Comparison of ENCODE assay signal across 4 cellular contexts in genomic region chr2:134694411-134694810, GRCh38. TPM values are rescaled to one million over a fixed set of nuclear protein-coding genes. Genes with fewer than 3 reads are reported as not detected.
"Had no signal": no experiment of that assay in that cellular context is flagged by ENCODE, and none has a peak within 500 bp of the region (broad histone marks: within the 10 kb centered on the region; RNA-seq: fewer than 3 reads in every experiment).

No MANE protein-coding gene starts in this region.

- ATAC-seq: GM12878 had no signal

- DNase-seq: GDM1, GF-D8 had no signal

RNA-seq across cellular contexts. Expression of gene TMEM163, which starts 24.4 kb away (rescaled TPM):
- total RNA-seq: G401 had no signal
